7 cellular contexts compared by ENCODE assay signal in the genomic region with DNA sequence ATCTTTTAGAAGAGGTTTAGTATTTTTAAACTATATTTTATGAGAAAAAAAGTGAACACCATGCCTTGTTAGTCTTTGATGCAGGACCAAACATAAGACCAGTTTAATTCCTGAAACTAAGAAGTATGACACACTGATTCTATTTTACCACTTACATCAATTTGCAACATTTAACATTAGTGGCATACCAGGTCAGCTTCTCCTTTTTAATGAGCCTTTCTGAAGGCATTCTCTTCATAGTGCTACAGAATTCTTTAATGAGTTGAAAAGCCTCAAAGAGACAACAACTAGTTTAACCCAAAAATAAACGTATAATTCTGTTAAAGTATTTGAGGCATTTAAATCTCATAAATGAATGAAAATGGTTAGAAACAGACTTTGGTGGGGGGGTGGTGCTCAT.
"Had no signal": no experiment of that assay in that cellular context is flagged by ENCODE, and none has a peak within 500 bp of the region (broad histone marks: within the 10 kb centered on the region; RNA-seq: fewer than 3 reads in every experiment).

No MANE protein-coding gene starts in this region.

- H3K27me3 Mint-ChIP-seq: IgD-negative memory B cell had no signal

- H3K4me3 Mint-ChIP-seq: IgD-negative memory B cell had no signal

- H3K27ac Mint-ChIP-seq: IgD-negative memory B cell had no signal

- H3K4me3 ChIP-seq: K562 had no signal

- DNase-seq: IMR-90, KBM-7, KG1 had no signal

- H3K9me3 Mint-ChIP-seq: IgD-negative memory B cell had no signal

- H3K27ac ChIP-seq: HL-60 had no signal

- ATAC-seq: HepG2, K562 had no signal
